In the genomic region with DNA sequence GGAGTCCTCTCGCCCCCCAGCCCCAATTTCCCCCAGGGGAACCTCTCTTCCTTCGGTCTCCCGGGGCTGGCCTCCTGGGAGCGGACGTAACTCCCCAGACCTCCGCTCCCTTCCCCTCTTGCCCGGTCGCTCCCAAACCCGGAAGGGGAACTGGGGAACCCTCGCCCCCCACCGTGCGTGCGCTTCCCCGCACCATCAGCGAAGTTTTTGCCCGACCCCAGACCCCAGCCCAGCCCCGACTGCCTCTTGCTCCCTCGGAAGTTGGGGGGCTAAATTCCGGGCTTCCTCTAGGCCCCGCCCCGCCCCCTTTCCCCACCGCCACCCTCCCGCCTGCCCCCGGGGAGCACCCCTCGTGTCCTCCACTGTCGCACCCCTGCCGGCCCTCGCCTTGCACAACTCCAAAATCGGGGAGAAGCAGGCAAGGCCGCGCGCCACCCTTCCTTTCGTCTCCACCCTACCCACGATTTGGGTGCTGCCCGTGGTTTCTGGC, we compare ENCODE assay signal across 8 cellular contexts. TPM values are rescaled to one million over a fixed set of nuclear protein-coding genes. Genes with fewer than 3 reads are reported as not detected.
DNase-seq lines count a peak whose midpoint lies in the region; ATAC-seq, FAIRE-seq and TF ChIP-seq lines count a peak whose summit lies in the region.

No MANE protein-coding gene starts in this region.

- in situ Hi-C loops in GM12878 (cut with MboI) = no loop called here

- H3K4me3 ChIP-seq in GM12878 (peak overlapping the region; percentile 98), iPS-20b (ENCODE audit: low read length) (peak overlapping the region; percentile 77)

- H3K9me3 ChIP-seq in GM12878 (replicated peaks; ENCODE audit: control insufficient read depth, insufficient read depth, low read length) = no peaks in the 10 kb centered on the region
- no peaks in the 10 kb centered on the region for H3K9me3 ChIP-seq in iPS-20b (ENCODE audit: insufficient read depth, low read depth, low read length)

- H2AFZ ChIP-seq in GM12878 (ENCODE audit: control insufficient read depth, low read depth, low read length) = peak overlapping the region; percentile 68

- peaks cover 24% of the 10 kb centered on the region for H3K79me2 ChIP-seq in GM12878 (ENCODE audit: control insufficient read depth, insufficient read depth, low read length)

- H3K27ac ChIP-seq in GM12878 (ENCODE audit: control insufficient read depth, insufficient read depth) = peak overlapping the region; percentile 92
- no peak overlapping the region for H3K27ac ChIP-seq in iPS-20b (ENCODE audit: low read length)

- SMC1A ChIA-PET in GM12878 (lab: Charles Lee; ENCODE audit: uncharacterized antibody, unreplicated experiment) = interaction anchor here (0.9 kb wide), 1 partner anchor 170 kb away, joined by 3 read pairs; no protein-coding TSS in a partner anchor

- ATAC-seq in GM12878 = peak; percentile 4; the same call in 2 of the 3 replicates
- no peak for ATAC-seq in HG02970 (IDR thresholded peaks at IDR 0.05; ENCODE audit: low FRiP score, unreplicated experiment)

- no peak for TF ChIP-seq CTCF in GM12878 (IDR thresholded peaks at IDR 0.05 in 2 of 3, conservative IDR thresholded peaks at IDR 0.05 in 1 of 3; ENCODE audit: control insufficient read depth in 2 of 3, extremely low read depth in 1 of 3, insufficient read depth in 1 of 3, low read depth in 3 of 3, low read length in 3 of 3)

- TF ChIP-seq EP300 in GM12878 (IDR thresholded peaks at IDR 0.05; ENCODE audit: borderline replicate concordance in 1 of 2, control insufficient read depth in 1 of 2, low read depth in 2 of 2, low read length in 2 of 2) = no peak

- peaks cover 4 to 21% of the 10 kb centered on the region in 2 experiments; a peak in 2 of 4 replicates for H3K36me3 ChIP-seq in GM12878 (ENCODE audit: control insufficient read depth in 2 of 2, insufficient read depth in 2 of 2, low read length in 1 of 2)
- H3K36me3 ChIP-seq in iPS-20b (ENCODE audit: insufficient read depth, low read depth, low read length) = peaks cover 25% of the 10 kb centered on the region

- H3K9ac ChIP-seq in GM12878 (ENCODE audit: control insufficient read depth, insufficient read depth, low read length) (peak overlapping the region; percentile 94), iPS-20b (ENCODE audit: low read depth, low read length) (peak overlapping the region; percentile 80)

- POLR2A ChIA-PET in GM12878 (lab: Charles Lee) = interaction anchor here (0.7 to 1.8 kb wide), 3 partner anchors 32 to 200 kb away, joined by 5 to 7 read pairs (median 6); partner anchors contain the start of genes FBXO24, LRCH4 and POP7

- CTCF ChIA-PET in GM12878 (lab: Yijun Ruan, JAX) = interaction anchor here (1.1 kb wide), 3 partner anchors 17 to 40 kb away, joined by 3 to 4 read pairs (median 3); no protein-coding TSS in a partner anchor

- intact Hi-C loops in GM12878 (cut with micrococcal nuclease; ENCODE audit: unreplicated experiment) = loop anchor here (2.0 kb wide), 1 partner anchor 61 kb away; the partner anchor contains the start of gene MOSPD3

- no peaks in the 10 kb centered on the region; the same call in 1 of the 2 replicates for H3K4me1 ChIP-seq in GM12878 (ENCODE audit: control insufficient read depth, insufficient read depth, low read length)
- H3K4me1 ChIP-seq in iPS-20b (ENCODE audit: insufficient read depth, low read length) = peaks cover 3% of the 10 kb centered on the region; the same call in 1 of the 2 replicates

- FAIRE-seq in H54 (lab: Jason Lieb, UNC) = no peak
- FAIRE-seq in RCC 7860 (lab: Jason Lieb, UNC) = no peak
- FAIRE-seq in GM12878 (lab: Jason Lieb, UNC) = no peak

- under 1% methylated on average over 18 of the region's 35 CpGs for WGBS in GM12878 (ENCODE audit: insufficient coverage, insufficient replicate concordance, low lambda C conversion rate, missing lambda C conversion rate)

- 0 out of 2 replicates have a peak, but pooled peaks have one; percentile 12 for TF ChIP-seq POLR2A in H54 (IDR thresholded peaks at IDR 0.05; ENCODE audit: low read depth, low read length)
- TF ChIP-seq POLR2A in GM12878 (IDR thresholded peaks at IDR 0.05; ENCODE audit: low read depth, low read length) = no peak; the same call in none of the 2 replicates

- TF ChIP-seq RAD21 in GM12878 (IDR thresholded peaks at IDR 0.05; ENCODE audit: insufficient read depth, low read depth, low read length) = no peak

- H4K20me1 ChIP-seq in GM12878 (ENCODE audit: control insufficient read depth, insufficient read depth) = 0 out of 2 replicates have a peak, but pooled peaks cover 3% of the 10 kb centered on the region

- no TSS peak for BruUV-seq in GM12878 (replicated peaks; lab: Mats Ljungman, UMichigan)

- peak overlapping the region; percentile 72 for H3K4me2 ChIP-seq in GM12878 (ENCODE audit: control insufficient read depth, insufficient read depth)

- RAD21 ChIA-PET in GM12878 (lab: Charles Lee; ENCODE audit: unreplicated experiment) = interaction anchor here (1.3 kb wide), 1 partner anchor 62 kb away, joined by 3 read pairs; the partner anchor contains the start of gene MOSPD3

- peak in 9 of 14 donors; percentile 59 to 79 (median 71) for DNase-seq in C1 segment of cervical spinal cord (lab: John Stamatoyannopoulos, UW)
- DNase-seq in H54 (ENCODE audit: insufficient read length, low spot score) = no peak
- DNase-seq in RCC 7860 (ENCODE audit: low spot score) = peak; percentile 11
- no peak for DNase-seq in GM12878 (ENCODE audit: low read depth, low spot score)
- peak; percentile 47 for DNase-seq in stimulated activated CD4-positive, alpha-beta T cell treated with anti-CD3 and anti-CD28 coated beads, Interleukin-4, amount 100 ng/mL, for 24 hours
- DNase-seq in AG08395 (ENCODE audit: low spot score) = no peak

- H3K27me3 ChIP-seq in GM12878 (replicated peaks in 1 of 2; ENCODE audit: control insufficient read depth in 2 of 2, insufficient read depth in 2 of 2, low read length in 1 of 2) (no peaks in the 10 kb centered on the region), iPS-20b (ENCODE audit: insufficient read depth, low read length) (peaks cover 19% of the 10 kb centered on the region)

RNA-seq across cellular contexts. Expression of gene GNB2, which starts 0.4 kb away (rescaled TPM):
- total RNA-seq in GM12878 (2013; cell fraction: nucleolus; rRNA removed) = 22.7 and 24.1 TPM in 2 replicates
- 68.1 and 90.9 TPM in 2 replicates for total RNA-seq in GM12878 (2014; rRNA removed)
- total RNA-seq in GM12878 (2014; rRNA removed; fragmentation: Illumina TruSeq; extraction: Trizol) = 29.5 and 32.6 TPM in 2 replicates
- 174 and 175 TPM in 2 replicates for total RNA-seq in GM12878 (2021)
- 51.5 TPM for polyA plus RNA-seq in GM12878 (2011; ENCODE audit: low read depth)
- polyA plus RNA-seq in GM12878 (2011; rRNA removed) = 28.9 and 54.4 TPM in 2 replicates
- polyA plus RNA-seq in GM12878 (2011; cell fraction: cytosol; rRNA removed) = 114 and 115 TPM in 2 replicates
- 188 and 209 TPM in 2 replicates for polyA plus RNA-seq in GM12878 (2011; cell fraction: nucleus; rRNA removed)
- polyA plus RNA-seq in GM12878 (2012) = 131 and 134 TPM in 2 replicates
- 16.3 and 84.6 TPM in 2 replicates for polyA plus RNA-seq in GM12878 (2014; fragmentation: Illumina TruSeq; extraction: Trizol)
- polyA plus RNA-seq in GM12878 (2014; fragmentation: Nextera tagmentation; extraction: Ambion mirVana) = 1 to 10 TPM in 1 of 2 experiments, under 1 TPM in 1; 0.35 to 4.7 TPM
- polyA plus RNA-seq in GM12878 (2014; rRNA removed) = 121 and 145 TPM in 2 replicates
- 10 to 100 TPM; 35.7 to 65.0 TPM for polyA plus RNA-seq in GM12878 (2016; fragmentation: Nextera tagmentation; extraction: Ambion mirVana)
- 47.8 and 87.1 TPM in 2 replicates for polyA minus RNA-seq in GM12878 (2011; rRNA and poly(A)+ RNA removed)
- 46.9 and 47.2 TPM in 2 replicates for polyA minus RNA-seq in GM12878 (2011; cell fraction: cytosol; rRNA and poly(A)+ RNA removed)
- polyA minus RNA-seq in GM12878 (2011; cell fraction: nucleus; rRNA and poly(A)+ RNA removed) = 23.0 and 36.4 TPM in 2 replicates

RNA-seq across cellular contexts. Expression of gene ACTL6B, which starts 17.7 kb away (rescaled TPM):
- total RNA-seq in GM12878 (2013; cell fraction: nucleolus; rRNA removed) = not detected in 2 replicates
- total RNA-seq in GM12878 (2014; rRNA removed) (not detected in 2 replicates), GM12878 (2014; rRNA removed; fragmentation: Illumina TruSeq; extraction: Trizol) (not detected in 2 replicates), GM12878 (2021) (not detected in 2 replicates)
- polyA plus RNA-seq in GM12878 (2011; ENCODE audit: low read depth) = not detected
- polyA plus RNA-seq in GM12878 (2011; rRNA removed) (not detected in 2 replicates), GM12878 (2014; fragmentation: Illumina TruSeq; extraction: Trizol) (not detected in 2 replicates), GM12878 (2014; fragmentation: Nextera tagmentation; extraction: Ambion mirVana) (not detected), GM12878 (2014; rRNA removed) (not detected in 2 replicates), GM12878 (2016; fragmentation: Nextera tagmentation; extraction: Ambion mirVana) (not detected)
- polyA plus RNA-seq in GM12878 (2011; cell fraction: cytosol; rRNA removed) = not detected in 2 replicates
- not detected in 2 replicates for polyA plus RNA-seq in GM12878 (2011; cell fraction: nucleus; rRNA removed)
- polyA plus RNA-seq in GM12878 (2012) = not detected in 2 replicates
- not detected in 2 replicates for polyA minus RNA-seq in GM12878 (2011; rRNA and poly(A)+ RNA removed)
- not detected in 2 replicates for polyA minus RNA-seq in GM12878 (2011; cell fraction: cytosol; rRNA and poly(A)+ RNA removed)
- not detected in 2 replicates for polyA minus RNA-seq in GM12878 (2011; cell fraction: nucleus; rRNA and poly(A)+ RNA removed)

RNA-seq across cellular contexts. Expression of gene GIGYF1, which starts 20.1 kb away (rescaled TPM):
- total RNA-seq in GM12878 (2013; cell fraction: nucleolus; rRNA removed) = 42.9 and 43.0 TPM in 2 replicates
- total RNA-seq in GM12878 (2014; rRNA removed) = 15.9 and 17.2 TPM in 2 replicates
- total RNA-seq in GM12878 (2014; rRNA removed; fragmentation: Illumina TruSeq; extraction: Trizol) = 8.6 and 9.3 TPM in 2 replicates
- 44.2 and 47.2 TPM in 2 replicates for total RNA-seq in GM12878 (2021)
- 7.0 TPM for polyA plus RNA-seq in GM12878 (2011; ENCODE audit: low read depth)
- polyA plus RNA-seq in GM12878 (2011; rRNA removed) = 3.4 and 5.1 TPM in 2 replicates
- polyA plus RNA-seq in GM12878 (2011; cell fraction: cytosol; rRNA removed) = 5.5 and 8.6 TPM in 2 replicates
- polyA plus RNA-seq in GM12878 (2011; cell fraction: nucleus; rRNA removed) = 69.0 and 95.9 TPM in 2 replicates
- polyA plus RNA-seq in GM12878 (2012) = 22.9 and 30.1 TPM in 2 replicates
- polyA plus RNA-seq in GM12878 (2014; fragmentation: Illumina TruSeq; extraction: Trizol) = 5.8 and 10.4 TPM in 2 replicates
- under 1 TPM; 0.31 to 0.79 TPM for polyA plus RNA-seq in GM12878 (2014; fragmentation: Nextera tagmentation; extraction: Ambion mirVana)
- 27.7 and 36.7 TPM in 2 replicates for polyA plus RNA-seq in GM12878 (2014; rRNA removed)
- 10 to 100 TPM in 1 of 2 experiments, 1 to 10 TPM in 1; 9.7 to 10.1 TPM for polyA plus RNA-seq in GM12878 (2016; fragmentation: Nextera tagmentation; extraction: Ambion mirVana)
- polyA minus RNA-seq in GM12878 (2011; rRNA and poly(A)+ RNA removed) = 2.6 and 6.0 TPM in 2 replicates
- polyA minus RNA-seq in GM12878 (2011; cell fraction: cytosol; rRNA and poly(A)+ RNA removed) = 3.6 and 4.2 TPM in 2 replicates
- polyA minus RNA-seq in GM12878 (2011; cell fraction: nucleus; rRNA and poly(A)+ RNA removed) = 16.0 and 32.5 TPM in 2 replicates

RNA-seq across cellular contexts. Expression of gene POP7, which starts 31.9 kb away (rescaled TPM):
- total RNA-seq in GM12878 (2013; cell fraction: nucleolus; rRNA removed) = 6.7 and 8.3 TPM in 2 replicates
- total RNA-seq in GM12878 (2014; rRNA removed) = 89.4 and 100 TPM in 2 replicates
- 42.8 and 44.7 TPM in 2 replicates for total RNA-seq in GM12878 (2014; rRNA removed; fragmentation: Illumina TruSeq; extraction: Trizol)
- total RNA-seq in GM12878 (2021) = 58.8 and 62.7 TPM in 2 replicates
- 16.9 TPM for polyA plus RNA-seq in GM12878 (2011; ENCODE audit: low read depth)
- 24.5 and 36.0 TPM in 2 replicates for polyA plus RNA-seq in GM12878 (2011; rRNA removed)
- 53.3 and 84.9 TPM in 2 replicates for polyA plus RNA-seq in GM12878 (2011; cell fraction: cytosol; rRNA removed)
- 27.4 and 33.9 TPM in 2 replicates for polyA plus RNA-seq in GM12878 (2011; cell fraction: nucleus; rRNA removed)
- 37.1 and 42.7 TPM in 2 replicates for polyA plus RNA-seq in GM12878 (2012)
- 8.6 and 19.7 TPM in 2 replicates for polyA plus RNA-seq in GM12878 (2014; fragmentation: Illumina TruSeq; extraction: Trizol)
- 10 to 100 TPM; 12.1 to 37.9 TPM for polyA plus RNA-seq in GM12878 (2014; fragmentation: Nextera tagmentation; extraction: Ambion mirVana)
- 116 and 132 TPM in 2 replicates for polyA plus RNA-seq in GM12878 (2014; rRNA removed)
- polyA plus RNA-seq in GM12878 (2016; fragmentation: Nextera tagmentation; extraction: Ambion mirVana) = 100 to 1,000 TPM; 143 to 148 TPM
- polyA minus RNA-seq in GM12878 (2011; rRNA and poly(A)+ RNA removed) = 8.6 and 30.5 TPM in 2 replicates
- 16.2 and 17.9 TPM in 2 replicates for polyA minus RNA-seq in GM12878 (2011; cell fraction: cytosol; rRNA and poly(A)+ RNA removed)
- 7.0 and 12.5 TPM in 2 replicates for polyA minus RNA-seq in GM12878 (2011; cell fraction: nucleus; rRNA and poly(A)+ RNA removed)

RNA-seq across cellular contexts. Expression of gene TFR2, which starts 32.6 kb away (rescaled TPM):
- total RNA-seq in GM12878 (2013; cell fraction: nucleolus; rRNA removed) = 1.1 and 1.5 TPM in 2 replicates
- total RNA-seq in GM12878 (2014; rRNA removed) (2.3 and 2.9 TPM in 2 replicates), GM12878 (2014; rRNA removed; fragmentation: Illumina TruSeq; extraction: Trizol) (0.67 and 0.69 TPM in 2 replicates), GM12878 (2021) (4.2 and 7.2 TPM in 2 replicates)
- 2.8 TPM for polyA plus RNA-seq in GM12878 (2011; ENCODE audit: low read depth)
- polyA plus RNA-seq in GM12878 (2011; rRNA removed) (0.07 and 0.30 TPM in 2 replicates), GM12878 (2014; fragmentation: Illumina TruSeq; extraction: Trizol) (0.90 and 1.5 TPM in 2 replicates), GM12878 (2014; fragmentation: Nextera tagmentation; extraction: Ambion mirVana) (under 1 TPM; 0.32 to 0.33 TPM), GM12878 (2014; rRNA removed) (3.3 and 4.7 TPM in 2 replicates), GM12878 (2016; fragmentation: Nextera tagmentation; extraction: Ambion mirVana) (1 to 10 TPM; 2.2 to 2.8 TPM)
- polyA plus RNA-seq in GM12878 (2011; cell fraction: cytosol; rRNA removed) = 0.21 and 0.35 TPM in 2 replicates
- polyA plus RNA-seq in GM12878 (2011; cell fraction: nucleus; rRNA removed) = 1.5 and 1.8 TPM in 2 replicates
- polyA plus RNA-seq in GM12878 (2012) = 2.8 and 3.4 TPM in 2 replicates
- 0.66 TPM in 1 of 2 replicates, not detected in the other for polyA minus RNA-seq in GM12878 (2011; rRNA and poly(A)+ RNA removed)
- polyA minus RNA-seq in GM12878 (2011; cell fraction: cytosol; rRNA and poly(A)+ RNA removed) = not detected in 2 replicates
- polyA minus RNA-seq in GM12878 (2011; cell fraction: nucleus; rRNA and poly(A)+ RNA removed) = 0.10 and 0.24 TPM in 2 replicates

Comparison
In these comparisons a context has a peak if more than half of its experiments do, and no peak if none do; other contexts are left out.
1. DNase-seq: peak in C1 segment of cervical spinal cord (9 of 14), RCC 7860 (single experiment) and stimulated activated CD4-positive, alpha-beta T cell treated with anti-CD3 and anti-CD28 coated beads, Interleukin-4, amount 100 ng/mL, for 24 hours (single experiment); none in H54 (single experiment), GM12878 (single experiment) and AG08395 (single experiment).